14 cellular contexts compared by ENCODE assay signal in the genomic region with DNA sequence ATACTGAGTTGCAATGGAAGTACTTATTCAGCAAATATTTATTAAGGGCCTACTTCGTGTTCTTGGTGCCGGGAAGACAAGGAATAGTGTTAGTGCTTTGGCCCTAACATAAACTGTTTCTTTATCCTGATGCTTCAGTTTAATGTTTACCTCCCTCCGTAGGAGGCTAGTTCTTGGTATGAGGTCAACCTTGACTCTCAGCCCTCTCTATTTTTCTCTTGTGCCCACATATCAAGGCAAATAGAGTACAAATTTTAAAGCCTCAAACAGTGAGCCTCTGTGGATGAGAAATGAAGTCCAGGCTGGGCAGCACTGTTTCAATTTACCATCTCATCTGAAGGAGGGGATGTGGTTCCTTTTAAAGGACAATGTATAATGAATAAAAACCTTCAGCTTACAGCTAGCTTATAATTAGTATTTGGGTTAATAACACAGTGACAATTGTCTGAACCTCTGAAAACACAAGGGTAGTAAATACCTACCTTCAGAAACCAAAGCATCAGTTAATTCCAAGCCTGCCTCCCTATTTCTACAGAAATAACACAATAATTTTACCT.
DNase-seq lines count a peak whose midpoint lies in the region; ATAC-seq and TF ChIP-seq lines count a peak whose summit lies in the region.
"Had no signal": no experiment of that assay in that cellular context is flagged by ENCODE, and none has a peak within 500 bp of the region (broad histone marks: within the 10 kb centered on the region; RNA-seq: fewer than 3 reads in every experiment).

No MANE protein-coding gene starts in this region.

- TF ChIP-seq POLR2A in body of pancreas (IDR thresholded peaks at IDR 0.05) (no peak), vagina (IDR thresholded peaks at IDR 0.05) (no peak), tibial nerve (IDR thresholded peaks at IDR 0.05) (no peak)

- H3K27me3 ChIP-seq in body of pancreas (no peaks in the 10 kb centered on the region), muscle layer of colon (ENCODE audit: control insufficient read depth in 1 of 2, insufficient read depth in 2 of 2, low read length in 2 of 2) (no peaks in the 10 kb centered on the region), vagina (no peaks in the 10 kb centered on the region), tibial nerve (no peaks in the 10 kb centered on the region)

- no peaks in the 10 kb centered on the region for H3K4me1 Mint-ChIP-seq in activated naive CD8-positive, alpha-beta T cell treated with anti-CD3 and anti-CD28 coated beads for 36 hours
- H3K4me1 Mint-ChIP-seq: activated naive CD8-positive, alpha-beta T cell treated with anti-CD3 and anti-CD28 coated beads, Interleukin-2, amount 10 ng/mL, durations not matched to agents 7 days and 5 days had no signal

- H3K36me3 Mint-ChIP-seq in activated naive CD8-positive, alpha-beta T cell treated with anti-CD3 and anti-CD28 coated beads for 36 hours, result no peaks in the 10 kb centered on the region
- H3K36me3 Mint-ChIP-seq: activated naive CD8-positive, alpha-beta T cell treated with anti-CD3 and anti-CD28 coated beads, Interleukin-2, amount 10 ng/mL, durations not matched to agents 7 days and 5 days had no signal

- H3K4me3 ChIP-seq in body of pancreas, result no peak overlapping the region
- H3K4me3 ChIP-seq in muscle layer of colon (ENCODE audit: low read depth in 1 of 2, low read length in 2 of 2), result no peak overlapping the region
- H3K4me3 ChIP-seq in vagina, result no peak overlapping the region
- no peak overlapping the region for H3K4me3 ChIP-seq in tibial nerve
- H3K4me3 ChIP-seq: mucosa of descending colon had no signal

- WGBS in body of pancreas, 2 donors, result 15 to 24% methylated on average over 3 of the region's 3 CpGs
- WGBS in tibial nerve, 2 donors, result 16 to 34% methylated on average over 3 of the region's 3 CpGs

- H3K36me3 ChIP-seq in body of pancreas (replicated peaks in 1 of 2; ENCODE audit: insufficient read depth in 1 of 2, low read depth in 2 of 2), result no peaks in the 10 kb centered on the region
- no peaks in the 10 kb centered on the region for H3K36me3 ChIP-seq in muscle layer of colon (ENCODE audit: insufficient read depth, low read length)
- H3K36me3 ChIP-seq in vagina, result no peaks in the 10 kb centered on the region
- no peaks in the 10 kb centered on the region for H3K36me3 ChIP-seq in tibial nerve

- TF ChIP-seq EP300 in tibial nerve (IDR thresholded peaks at IDR 0.05), result no peak

- no peak overlapping the region for H3K4me3 Mint-ChIP-seq in activated naive CD8-positive, alpha-beta T cell treated with anti-CD3 and anti-CD28 coated beads for 36 hours
- H3K4me3 Mint-ChIP-seq: activated naive CD8-positive, alpha-beta T cell treated with anti-CD3 and anti-CD28 coated beads, Interleukin-2, amount 10 ng/mL, durations not matched to agents 7 days and 5 days had no signal

- DNase-seq in left cardiac atrium (no peak), left ventricle myocardium superior (no peak), body of pancreas (no peak), vagina (ENCODE audit: extremely low spot score in 2 of 2) (no peak), CD1c-positive myeloid dendritic cell (ENCODE audit: extremely low spot score) (no peak), tibial nerve (ENCODE audit: low spot score in 2 of 2) (no peak)
- no peak for DNase-seq in activated naive CD8-positive, alpha-beta T cell treated with anti-CD3 and anti-CD28 coated beads for 36 hours
- DNase-seq: activated CD4-positive, alpha-beta T cell treated with anti-CD3 and anti-CD28 coated beads for 4 hours; activated naive CD8-positive, alpha-beta T cell treated with anti-CD3 and anti-CD28 coated beads, Interleukin-2, amount 10 ng/mL, durations not matched to agents 7 days and 5 days; mucosa of descending colon; NCI-H1105 treated with DMSO at 0.1 percent for 48 hours; stimulated activated CD4-positive, alpha-beta T cell treated with anti-CD3 and anti-CD28 coated beads, Interleukin-4, amount 100 ng/mL, for 4 hours had no signal

- H3K9me3 ChIP-seq in body of pancreas (no peaks in the 10 kb centered on the region), muscle layer of colon (ENCODE audit: low read length) (no peaks in the 10 kb centered on the region), vagina (no peaks in the 10 kb centered on the region), tibial nerve (no peaks in the 10 kb centered on the region)
- H3K9me3 ChIP-seq: mucosa of descending colon had no signal

- TF ChIP-seq CTCF in body of pancreas (IDR thresholded peaks at IDR 0.05) (no peak), vagina (IDR thresholded peaks at IDR 0.05) (no peak), tibial nerve (IDR thresholded peaks at IDR 0.05) (no peak)

- no peaks in the 10 kb centered on the region for H3K9me3 Mint-ChIP-seq in activated naive CD8-positive, alpha-beta T cell treated with anti-CD3 and anti-CD28 coated beads for 36 hours
- H3K9me3 Mint-ChIP-seq: activated naive CD8-positive, alpha-beta T cell treated with anti-CD3 and anti-CD28 coated beads, Interleukin-2, amount 10 ng/mL, durations not matched to agents 7 days and 5 days had no signal

- H3K4me1 ChIP-seq in body of pancreas (peaks cover 38% of the 10 kb centered on the region), muscle layer of colon (ENCODE audit: insufficient read depth, low read length) (peaks cover 4% of the 10 kb centered on the region), vagina (peaks cover 42% of the 10 kb centered on the region), tibial nerve (peaks cover 0 to 50% (median 11%) of the 10 kb centered on the region in 4 donors)

- intact Hi-C loops in left cardiac atrium (cut with DNase I) (no loop called here), left ventricle myocardium superior (cut with micrococcal nuclease) (no loop called here), body of pancreas (cut with DNase I) (no loop called here), vagina (cut with DNase I) (no loop called here)

- no peak overlapping the region for H3K9ac ChIP-seq in muscle layer of colon (ENCODE audit: low read length)

- no peak overlapping the region for H3K27ac Mint-ChIP-seq in activated naive CD8-positive, alpha-beta T cell treated with anti-CD3 and anti-CD28 coated beads for 36 hours
- H3K27ac Mint-ChIP-seq: activated naive CD8-positive, alpha-beta T cell treated with anti-CD3 and anti-CD28 coated beads, Interleukin-2, amount 10 ng/mL, durations not matched to agents 7 days and 5 days had no signal

- ATAC-seq in left cardiac atrium (peak; percentile 12 to 38), left ventricle myocardium superior (no peak), body of pancreas (peak; percentile 57)

- H3K27ac ChIP-seq in body of pancreas, result peak overlapping the region in 3 of 4 donors; percentile 49 to 77 (median 61)
- peak overlapping the region; percentile 49 for H3K27ac ChIP-seq in muscle layer of colon (ENCODE audit: low read depth, low read length)
- peak overlapping the region; percentile 39 for H3K27ac ChIP-seq in vagina
- peak overlapping the region in 2 of 4 donors; percentile 56 to 78 for H3K27ac ChIP-seq in tibial nerve
- H3K27ac ChIP-seq: HL-60 had no signal

- H3K27me3 Mint-ChIP-seq in activated naive CD8-positive, alpha-beta T cell treated with anti-CD3 and anti-CD28 coated beads for 36 hours, result peaks cover 10% of the 10 kb centered on the region
